ENCODE assay signal across 1 cellular context in genomic region chr16:75433732-75434413, GRCh38.
A peak's percentile ranks its signal among the peaks of the same experiment; 100 is the strongest.
TF ChIP-seq lines count a peak whose summit lies in the region.

No MANE protein-coding gene starts in this region.

TF ChIP-seq in K562, 482 proteins besides CTCF, POLR2A, EP300 and RAD21 (continued from another document and continues in another):
- TF ChIP-seq AFF1 (IDR thresholded peaks at IDR 0.05; ENCODE audit: low read depth in 1 of 2, partially characterized antibody in 2 of 2): peak in 1 of 2 experiments; percentile 57
- TF ChIP-seq ZNF830 (CRISPR knock-in tag; IDR thresholded peaks at IDR 0.05): no peak
- TF ChIP-seq CBX5 (IDR thresholded peaks at IDR 0.05; ENCODE audit: borderline replicate concordance, low read depth): no peak
- TF ChIP-seq ZNF280B (CRISPR knock-in tag; IDR thresholded peaks at IDR 0.05): no peak
- TF ChIP-seq TAF7 (tag; IDR thresholded peaks at IDR 0.05): peak; percentile 95
- TF ChIP-seq ZNF232 (CRISPR knock-in tag; IDR thresholded peaks at IDR 0.05): peak; percentile 74; the same call in 1 of the 2 replicates
- 0 out of 2 replicates have a peak, but pooled peaks have one; percentile 7 for TF ChIP-seq KAT7 (CRISPR knock-in tag; IDR thresholded peaks at IDR 0.05; ENCODE audit: borderline replicate concordance)
- no peak for TF ChIP-seq RFX7 (CRISPR knock-in tag; IDR thresholded peaks at IDR 0.05)
- no peak; the same call in 1 of the 2 replicates for TF ChIP-seq DEAF1 (CRISPR knock-in tag; IDR thresholded peaks at IDR 0.05)
- TF ChIP-seq NCOA6 (IDR thresholded peaks at IDR 0.05): peak; percentile 41; the same call in 1 of the 2 replicates
- TF ChIP-seq SAFB (IDR thresholded peaks at IDR 0.05; ENCODE audit: borderline replicate concordance, low read depth, low read length): no peak
- peak; percentile 51; the same call in 1 of the 2 replicates for TF ChIP-seq ZBTB33 (CRISPR knock-in tag; IDR thresholded peaks at IDR 0.05)
- no peak for TF ChIP-seq NELFE (IDR thresholded peaks at IDR 0.05; ENCODE audit: insufficient read depth, insufficient read length)
- TF ChIP-seq TSC22D4 (tag; IDR thresholded peaks at IDR 0.05): no peak
- peak; percentile 39; the same call in 1 of the 2 replicates for TF ChIP-seq NBN (IDR thresholded peaks at IDR 0.05; ENCODE audit: low read depth)
- no peak for TF ChIP-seq ZNF134 (CRISPR knock-in tag; conservative IDR thresholded peaks at IDR 0.05)
- TF ChIP-seq SREBF1 (IDR thresholded peaks at IDR 0.05; ENCODE audit: borderline replicate concordance, low read depth, low read length): no peak
- no peak for TF ChIP-seq POLR2G (IDR thresholded peaks at IDR 0.05; ENCODE audit: low read depth, low read length)
- peak in 1 of 2 experiments; percentile 74; a peak in 1 of 4 replicates for TF ChIP-seq ARNT (IDR thresholded peaks at IDR 0.05)
- TF ChIP-seq ATF6 (CRISPR knock-in tag; IDR thresholded peaks at IDR 0.05): peak; percentile 75; the same call in 1 of the 2 replicates
- peak; percentile 74; the same call in 1 of the 2 replicates for TF ChIP-seq FOXP1 (CRISPR knock-in tag; IDR thresholded peaks at IDR 0.05)
- no peak for TF ChIP-seq ZNF780A (CRISPR knock-in tag; IDR thresholded peaks at IDR 0.05)
- no peak for TF ChIP-seq CBX1 (IDR thresholded peaks at IDR 0.05; ENCODE audit: low read depth)
- TF ChIP-seq ZNF511 (CRISPR knock-in tag; IDR thresholded peaks at IDR 0.05): peak; percentile 66; the same call in 1 of the 2 replicates
- TF ChIP-seq FOXK1 (CRISPR knock-in tag; IDR thresholded peaks at IDR 0.05; ENCODE audit: borderline replicate concordance): peak; percentile 87; the same call in 1 of the 2 replicates
- 0 out of 2 replicates have a peak, but pooled peaks have one; percentile 4 for TF ChIP-seq STAT6 (CRISPR knock-in tag; IDR thresholded peaks at IDR 0.05)
- no peak for TF ChIP-seq DACH1 (IDR thresholded peaks at IDR 0.05; ENCODE audit: partially characterized antibody)
- TF ChIP-seq PTRF (tag; IDR thresholded peaks at IDR 0.05): peak; percentile 60; the same call in 1 of the 2 replicates
- no peak for TF ChIP-seq RUNX1 (IDR thresholded peaks at IDR 0.05; ENCODE audit: low read depth)
- TF ChIP-seq KLF10 (CRISPR knock-in tag; IDR thresholded peaks at IDR 0.05): no peak
- peak; percentile 47 for TF ChIP-seq USF2 (CRISPR knock-in tag; IDR thresholded peaks at IDR 0.05)
- TF ChIP-seq SMC3 (conservative IDR thresholded peaks at IDR 0.05; ENCODE audit: insufficient read depth, low read depth, low read length): no peak
- TF ChIP-seq RBM22 (IDR thresholded peaks at IDR 0.05; ENCODE audit: low read depth, low read length, poor library complexity, severe bottlenecking): no peak
- no peak for TF ChIP-seq ZNF586 (CRISPR knock-in tag; conservative IDR thresholded peaks at IDR 0.05)
- peak in 1 of 2 experiments; percentile 67; a peak in 2 of 4 replicates for TF ChIP-seq HDAC1 (IDR thresholded peaks at IDR 0.05)
- TF ChIP-seq HIVEP1 (CRISPR knock-in tag; IDR thresholded peaks at IDR 0.05): no peak
- peak; percentile 74 for TF ChIP-seq ZNF766 (CRISPR knock-in tag; conservative IDR thresholded peaks at IDR 0.05)
- TF ChIP-seq FOXA1 (IDR thresholded peaks at IDR 0.05; ENCODE audit: borderline replicate concordance): no peak
- no peak for TF ChIP-seq CUX1 (CRISPR knock-in tag; IDR thresholded peaks at IDR 0.05)
